ENCODE assay signal across 1 cellular context in the genomic region with DNA sequence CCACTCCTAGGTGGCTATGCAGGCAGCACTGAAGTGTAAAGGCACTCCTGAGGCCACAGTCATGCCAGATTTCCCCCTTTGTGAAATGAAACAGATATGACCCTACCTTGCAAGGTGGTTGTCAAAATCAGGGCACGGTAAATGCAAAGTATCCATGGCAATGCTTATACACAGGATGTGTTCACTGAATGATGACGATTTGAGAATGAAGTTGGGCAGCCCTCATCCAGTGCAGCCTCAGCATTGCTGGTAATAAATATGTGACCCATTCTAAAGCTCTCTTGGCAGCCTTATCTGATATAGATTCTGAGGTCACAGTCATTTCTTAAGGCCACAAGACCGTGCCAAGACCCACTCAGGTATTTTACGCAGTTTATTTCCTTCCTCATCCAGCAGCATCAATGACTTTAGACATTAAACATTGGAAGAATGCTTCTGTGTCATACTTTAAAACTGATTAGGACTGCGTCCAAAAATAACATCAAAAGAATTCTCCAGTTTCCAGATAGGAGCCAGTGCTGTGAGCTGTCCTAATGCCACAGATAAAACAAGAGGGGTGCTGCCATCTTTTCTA.
TF ChIP-seq lines count a peak whose summit lies in the region.

No MANE protein-coding gene starts in this region.

TF ChIP-seq in WTC11, 78 proteins besides CTCF, POLR2A, EP300 and RAD21 (continued from another document):
- TF ChIP-seq, protein P1, sequence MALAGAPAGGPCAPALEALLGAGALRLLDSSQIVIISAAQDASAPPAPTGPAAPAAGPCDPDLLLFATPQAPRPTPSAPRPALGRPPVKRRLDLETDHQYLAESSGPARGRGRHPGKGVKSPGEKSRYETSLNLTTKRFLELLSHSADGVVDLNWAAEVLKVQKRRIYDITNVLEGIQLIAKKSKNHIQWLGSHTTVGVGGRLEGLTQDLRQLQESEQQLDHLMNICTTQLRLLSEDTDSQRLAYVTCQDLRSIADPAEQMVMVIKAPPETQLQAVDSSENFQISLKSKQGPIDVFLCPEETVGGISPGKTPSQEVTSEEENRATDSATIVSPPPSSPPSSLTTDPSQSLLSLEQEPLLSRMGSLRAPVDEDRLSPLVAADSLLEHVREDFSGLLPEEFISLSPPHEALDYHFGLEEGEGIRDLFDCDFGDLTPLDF (CRISPR knock-in tag; IDR thresholded peaks at IDR 0.05) = no peak
- TF ChIP-seq CREM (CRISPR knock-in tag; IDR thresholded peaks at IDR 0.05) (no peak), CREB1 (CRISPR knock-in tag; IDR thresholded peaks at IDR 0.05) (no peak), IRF1 (CRISPR knock-in tag; IDR thresholded peaks at IDR 0.05) (no peak)
